ENCODE assay signal across 1 cellular context in genomic region chr1:248926401-248927182, GRCh38.
A peak's percentile ranks its signal among the peaks of the same experiment; 100 is the strongest.
TF ChIP-seq lines count a peak whose summit lies in the region.

No MANE protein-coding gene starts in this region.

TF ChIP-seq in K562, 482 proteins besides CTCF, POLR2A, EP300 and RAD21 (continued from another document and continues in another):
- no peak for TF ChIP-seq ZBTB33 (CRISPR knock-in tag; IDR thresholded peaks at IDR 0.05)
- TF ChIP-seq, protein P1, sequence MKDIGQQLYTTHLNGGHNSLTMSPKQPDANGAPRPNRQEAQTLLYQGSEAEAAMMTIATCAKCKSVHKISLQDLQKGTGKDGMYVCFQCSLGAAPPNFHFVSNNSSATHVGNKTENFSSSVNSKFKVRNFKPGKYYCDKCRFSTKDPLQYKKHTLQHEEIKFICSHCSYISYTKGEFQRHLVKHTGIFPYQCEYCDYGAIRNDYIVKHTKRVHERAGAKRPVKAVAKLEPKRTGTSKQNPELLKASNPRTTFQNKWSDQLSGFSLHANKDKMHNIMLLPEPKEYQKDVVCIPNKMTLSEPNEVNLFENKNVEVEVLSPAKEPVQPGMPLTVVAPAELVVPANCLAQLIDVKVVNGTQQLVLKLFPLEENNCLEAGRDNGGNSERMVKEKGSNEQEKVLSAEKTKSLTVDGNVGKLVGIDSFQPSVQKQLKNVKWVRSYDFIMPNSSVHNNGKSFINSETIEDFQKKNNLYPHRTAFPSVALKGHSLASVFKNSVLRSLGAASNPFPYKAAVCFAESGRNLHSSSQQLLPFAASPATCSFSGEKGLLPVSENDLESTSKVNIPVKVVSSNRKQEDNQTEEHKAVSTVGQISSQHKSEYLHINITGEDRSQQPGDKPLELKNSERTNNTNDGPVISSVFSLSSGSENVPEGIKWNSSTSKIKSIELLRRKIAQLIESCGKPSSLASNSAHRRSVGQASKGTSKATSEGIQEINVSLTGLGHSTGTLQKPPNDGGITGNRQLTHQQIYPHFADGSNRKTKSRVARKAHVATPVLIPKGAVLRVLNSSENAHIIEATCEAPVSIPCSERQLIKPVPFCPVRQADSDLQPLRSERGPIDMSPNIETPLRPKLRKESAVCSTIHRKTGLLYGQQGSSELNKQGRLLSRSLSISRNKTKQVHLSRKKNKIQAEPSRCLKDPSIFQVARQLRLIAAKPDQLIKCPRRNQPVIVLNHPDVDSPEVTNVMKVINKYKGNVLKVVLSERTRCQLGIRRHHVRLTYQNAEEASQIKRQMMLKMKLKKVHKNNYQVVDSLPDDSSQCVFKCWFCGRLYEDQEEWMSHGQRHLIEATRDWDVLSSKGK (CRISPR knock-in tag; IDR thresholded peaks at IDR 0.05), result no peak
- TF ChIP-seq ZFP1 (CRISPR knock-in tag; IDR thresholded peaks at IDR 0.05), result no peak
- TF ChIP-seq, protein P2, sequence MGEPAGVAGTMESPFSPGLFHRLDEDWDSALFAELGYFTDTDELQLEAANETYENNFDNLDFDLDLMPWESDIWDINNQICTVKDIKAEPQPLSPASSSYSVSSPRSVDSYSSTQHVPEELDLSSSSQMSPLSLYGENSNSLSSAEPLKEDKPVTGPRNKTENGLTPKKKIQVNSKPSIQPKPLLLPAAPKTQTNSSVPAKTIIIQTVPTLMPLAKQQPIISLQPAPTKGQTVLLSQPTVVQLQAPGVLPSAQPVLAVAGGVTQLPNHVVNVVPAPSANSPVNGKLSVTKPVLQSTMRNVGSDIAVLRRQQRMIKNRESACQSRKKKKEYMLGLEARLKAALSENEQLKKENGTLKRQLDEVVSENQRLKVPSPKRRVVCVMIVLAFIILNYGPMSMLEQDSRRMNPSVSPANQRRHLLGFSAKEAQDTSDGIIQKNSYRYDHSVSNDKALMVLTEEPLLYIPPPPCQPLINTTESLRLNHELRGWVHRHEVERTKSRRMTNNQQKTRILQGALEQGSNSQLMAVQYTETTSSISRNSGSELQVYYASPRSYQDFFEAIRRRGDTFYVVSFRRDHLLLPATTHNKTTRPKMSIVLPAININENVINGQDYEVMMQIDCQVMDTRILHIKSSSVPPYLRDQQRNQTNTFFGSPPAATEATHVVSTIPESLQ (CRISPR knock-in tag; IDR thresholded peaks at IDR 0.05), result no peak
- no peak for TF ChIP-seq CHD2 (IDR thresholded peaks at IDR 0.05; ENCODE audit: low read depth, low read length)
- TF ChIP-seq, protein P3, sequence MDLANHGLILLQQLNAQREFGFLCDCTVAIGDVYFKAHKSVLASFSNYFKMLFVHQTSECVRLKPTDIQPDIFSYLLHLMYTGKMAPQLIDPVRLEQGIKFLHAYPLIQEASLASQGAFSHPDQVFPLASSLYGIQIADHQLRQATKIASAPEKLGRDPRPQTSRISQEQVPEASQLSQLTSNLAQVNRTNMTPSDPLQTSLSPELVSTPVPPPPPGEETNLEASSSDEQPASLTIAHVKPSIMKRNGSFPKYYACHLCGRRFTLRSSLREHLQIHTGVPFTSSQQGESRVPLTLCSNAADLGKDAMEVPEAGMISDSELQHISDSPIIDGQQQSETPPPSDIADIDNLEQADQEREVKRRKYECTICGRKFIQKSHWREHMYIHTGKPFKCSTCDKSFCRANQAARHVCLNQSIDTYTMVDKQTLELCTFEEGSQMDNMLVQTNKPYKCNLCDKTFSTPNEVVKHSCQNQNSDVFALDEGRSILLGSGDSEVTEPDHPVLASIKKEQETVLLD (IDR thresholded peaks at IDR 0.05), result 0 out of 2 replicates have a peak, but pooled peaks have one; percentile 27
- no peak for TF ChIP-seq ZHX1 (conservative IDR thresholded peaks at IDR 0.05; ENCODE audit: low read length)
- no peak for TF ChIP-seq ZNF133 (CRISPR knock-in tag; IDR thresholded peaks at IDR 0.05)
- TF ChIP-seq, protein P4, sequence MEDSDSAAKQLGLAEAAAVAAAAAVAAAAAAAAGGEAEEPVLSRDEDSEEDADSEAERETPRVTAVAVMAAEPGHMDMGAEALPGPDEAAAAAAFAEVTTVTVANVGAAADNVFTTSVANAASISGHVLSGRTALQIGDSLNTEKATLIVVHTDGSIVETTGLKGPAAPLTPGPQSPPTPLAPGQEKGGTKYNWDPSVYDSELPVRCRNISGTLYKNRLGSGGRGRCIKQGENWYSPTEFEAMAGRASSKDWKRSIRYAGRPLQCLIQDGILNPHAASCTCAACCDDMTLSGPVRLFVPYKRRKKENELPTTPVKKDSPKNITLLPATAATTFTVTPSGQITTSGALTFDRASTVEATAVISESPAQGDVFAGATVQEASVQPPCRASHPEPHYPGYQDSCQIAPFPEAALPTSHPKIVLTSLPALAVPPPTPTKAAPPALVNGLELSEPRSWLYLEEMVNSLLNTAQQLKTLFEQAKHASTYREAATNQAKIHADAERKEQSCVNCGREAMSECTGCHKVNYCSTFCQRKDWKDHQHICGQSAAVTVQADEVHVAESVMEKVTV (CRISPR knock-in tag; IDR thresholded peaks at IDR 0.05), result no peak
- TF ChIP-seq MBD1 (CRISPR knock-in tag; IDR thresholded peaks at IDR 0.05), result no peak
- no peak for TF ChIP-seq MECOM (CRISPR knock-in tag; IDR thresholded peaks at IDR 0.05)
- TF ChIP-seq CCNT2 (IDR thresholded peaks at IDR 0.05; ENCODE audit: borderline replicate concordance, extremely low read depth, insufficient read length, low read depth, low read length), result no peak
- TF ChIP-seq ZNF134 (CRISPR knock-in tag; conservative IDR thresholded peaks at IDR 0.05), result no peak
- TF ChIP-seq NONO (IDR thresholded peaks at IDR 0.05; ENCODE audit: low read depth in 2 of 2, low read length in 1 of 2), result no peak
- TF ChIP-seq CSDE1 (IDR thresholded peaks at IDR 0.05), result no peak
- TF ChIP-seq, protein P5, sequence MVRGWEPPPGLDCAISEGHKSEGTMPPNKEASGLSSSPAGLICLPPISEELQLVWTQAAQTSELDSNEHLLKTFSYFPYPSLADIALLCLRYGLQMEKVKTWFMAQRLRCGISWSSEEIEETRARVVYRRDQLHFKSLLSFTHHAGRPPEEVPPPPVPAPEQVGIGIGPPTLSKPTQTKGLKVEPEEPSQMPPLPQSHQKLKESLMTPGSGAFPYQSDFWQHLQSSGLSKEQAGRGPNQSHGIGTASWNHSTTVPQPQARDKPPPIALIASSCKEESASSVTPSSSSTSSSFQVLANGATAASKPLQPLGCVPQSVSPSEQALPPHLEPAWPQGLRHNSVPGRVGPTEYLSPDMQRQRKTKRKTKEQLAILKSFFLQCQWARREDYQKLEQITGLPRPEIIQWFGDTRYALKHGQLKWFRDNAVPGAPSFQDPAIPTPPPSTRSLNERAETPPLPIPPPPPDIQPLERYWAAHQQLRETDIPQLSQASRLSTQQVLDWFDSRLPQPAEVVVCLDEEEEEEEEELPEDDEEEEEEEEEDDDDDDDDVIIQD (CRISPR knock-in tag; IDR thresholded peaks at IDR 0.05), result no peak
- TF ChIP-seq MTA1 (IDR thresholded peaks at IDR 0.05; ENCODE audit: borderline replicate concordance), result no peak
- TF ChIP-seq, protein P6, sequence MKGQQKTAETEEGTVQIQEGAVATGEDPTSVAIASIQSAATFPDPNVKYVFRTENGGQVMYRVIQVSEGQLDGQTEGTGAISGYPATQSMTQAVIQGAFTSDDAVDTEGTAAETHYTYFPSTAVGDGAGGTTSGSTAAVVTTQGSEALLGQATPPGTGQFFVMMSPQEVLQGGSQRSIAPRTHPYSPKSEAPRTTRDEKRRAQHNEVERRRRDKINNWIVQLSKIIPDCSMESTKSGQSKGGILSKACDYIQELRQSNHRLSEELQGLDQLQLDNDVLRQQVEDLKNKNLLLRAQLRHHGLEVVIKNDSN (CRISPR knock-in tag; IDR thresholded peaks at IDR 0.05), result peak; percentile 15; the same call in 1 of the 2 replicates
- TF ChIP-seq RBFOX2 (IDR thresholded peaks at IDR 0.05; ENCODE audit: low read depth, low read length), result no peak
- TF ChIP-seq PTBP1 (IDR thresholded peaks at IDR 0.05; ENCODE audit: low read depth, low read length), result no peak
- no peak for TF ChIP-seq ZNF79 (CRISPR knock-in tag; IDR thresholded peaks at IDR 0.05; ENCODE audit: low read depth)
- no peak for TF ChIP-seq YBX1 (IDR thresholded peaks at IDR 0.05)
- no peak for TF ChIP-seq CBFB (CRISPR knock-in tag; IDR thresholded peaks at IDR 0.05)
- TF ChIP-seq BRF1 (IDR thresholded peaks at IDR 0.05; ENCODE audit: borderline replicate concordance, extremely low read depth, insufficient read length), result no peak
- TF ChIP-seq, protein P7, sequence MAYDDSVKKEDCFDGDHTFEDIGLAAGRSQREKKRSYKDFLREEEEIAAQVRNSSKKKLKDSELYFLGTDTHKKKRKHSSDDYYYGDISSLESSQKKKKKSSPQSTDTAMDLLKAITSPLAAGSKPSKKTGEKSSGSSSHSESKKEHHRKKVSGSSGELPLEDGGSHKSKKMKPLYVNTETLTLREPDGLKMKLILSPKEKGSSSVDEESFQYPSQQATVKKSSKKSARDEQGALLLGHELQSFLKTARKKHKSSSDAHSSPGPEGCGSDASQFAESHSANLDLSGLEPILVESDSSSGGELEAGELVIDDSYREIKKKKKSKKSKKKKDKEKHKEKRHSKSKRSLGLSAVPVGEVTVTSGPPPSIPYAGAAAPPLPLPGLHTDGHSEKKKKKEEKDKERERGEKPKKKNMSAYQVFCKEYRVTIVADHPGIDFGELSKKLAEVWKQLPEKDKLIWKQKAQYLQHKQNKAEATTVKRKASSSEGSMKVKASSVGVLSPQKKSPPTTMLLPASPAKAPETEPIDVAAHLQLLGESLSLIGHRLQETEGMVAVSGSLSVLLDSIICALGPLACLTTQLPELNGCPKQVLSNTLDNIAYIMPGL (CRISPR knock-in tag; IDR thresholded peaks at IDR 0.05), result no peak
- no peak for TF ChIP-seq SMAD3 (CRISPR knock-in tag; conservative IDR thresholded peaks at IDR 0.05)
- TF ChIP-seq ZNF24 (IDR thresholded peaks at IDR 0.05), result no peak
- TF ChIP-seq TRIM24 (IDR thresholded peaks at IDR 0.05), result peak in 1 of 2 experiments; percentile 35; a peak in 1 of 4 replicates
- TF ChIP-seq, protein P8, sequence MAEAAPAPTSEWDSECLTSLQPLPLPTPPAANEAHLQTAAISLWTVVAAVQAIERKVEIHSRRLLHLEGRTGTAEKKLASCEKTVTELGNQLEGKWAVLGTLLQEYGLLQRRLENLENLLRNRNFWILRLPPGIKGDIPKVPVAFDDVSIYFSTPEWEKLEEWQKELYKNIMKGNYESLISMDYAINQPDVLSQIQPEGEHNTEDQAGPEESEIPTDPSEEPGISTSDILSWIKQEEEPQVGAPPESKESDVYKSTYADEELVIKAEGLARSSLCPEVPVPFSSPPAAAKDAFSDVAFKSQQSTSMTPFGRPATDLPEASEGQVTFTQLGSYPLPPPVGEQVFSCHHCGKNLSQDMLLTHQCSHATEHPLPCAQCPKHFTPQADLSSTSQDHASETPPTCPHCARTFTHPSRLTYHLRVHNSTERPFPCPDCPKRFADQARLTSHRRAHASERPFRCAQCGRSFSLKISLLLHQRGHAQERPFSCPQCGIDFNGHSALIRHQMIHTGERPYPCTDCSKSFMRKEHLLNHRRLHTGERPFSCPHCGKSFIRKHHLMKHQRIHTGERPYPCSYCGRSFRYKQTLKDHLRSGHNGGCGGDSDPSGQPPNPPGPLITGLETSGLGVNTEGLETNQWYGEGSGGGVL (CRISPR knock-in tag; IDR thresholded peaks at IDR 0.05), result no peak
- peak; percentile 72 for TF ChIP-seq SMARCA4 (IDR thresholded peaks at IDR 0.05)
- no peak for TF ChIP-seq CBX8 (IDR thresholded peaks at IDR 0.05; ENCODE audit: borderline replicate concordance, extremely low read depth, low read depth, low read length, poor library complexity, severe bottlenecking)
- TF ChIP-seq SIX5 (IDR thresholded peaks at IDR 0.05; ENCODE audit: borderline replicate concordance in 1 of 2, insufficient read depth in 1 of 2, low read depth in 1 of 2, low read length in 2 of 2), result no peak
- no peak for TF ChIP-seq ZBTB34 (CRISPR knock-in tag; IDR thresholded peaks at IDR 0.05)
